Comparison of ENCODE assay signal across 13 cellular contexts in genomic region chr1:216055004-216055403, GRCh38.
A peak's percentile ranks its signal among the peaks of the same experiment; 100 is the strongest.
DNase-seq lines count a peak whose midpoint lies in the region; ATAC-seq and TF ChIP-seq lines count a peak whose summit lies in the region.
"Had no signal": no experiment of that assay in that cellular context is flagged by ENCODE, and none has a peak within 500 bp of the region (broad histone marks: within the 10 kb centered on the region; RNA-seq: fewer than 3 reads in every experiment).

No MANE protein-coding gene starts in this region.

- no peaks in the 10 kb centered on the region for H3K36me3 ChIP-seq in endocrine pancreas (ENCODE audit: control insufficient read depth, insufficient read depth, low read length)

- no peak for TF ChIP-seq CTCF in WTC11 (IDR thresholded peaks at IDR 0.05)

- POLR2A ChIA-PET in WTC11 (lab: Charles Lee) = no interaction called here

- CTCF ChIA-PET in WTC11 (lab: Charles Lee) = no interaction called here

- peak overlapping the region; percentile 14 for H3K9ac ChIP-seq in endocrine pancreas (ENCODE audit: control insufficient read depth, insufficient read depth, low read length)

- ATAC-seq in WTC11 = no peak
- ATAC-seq in HG02571 (IDR thresholded peaks at IDR 0.05; ENCODE audit: unreplicated experiment) = no peak
- ATAC-seq: HCT116 had no signal

- no peaks in the 10 kb centered on the region for H3K27me3 Mint-ChIP-seq in WTC11 (ENCODE audit: low read depth)
- H3K27me3 Mint-ChIP-seq: B cell; CD4-positive, alpha-beta T cell had no signal

- H3K4me1 Mint-ChIP-seq in WTC11 = peaks cover 25% of the 10 kb centered on the region
- H3K4me1 Mint-ChIP-seq: B cell had no signal

- H3K4me1 ChIP-seq in endocrine pancreas (ENCODE audit: control insufficient read depth, insufficient read depth, low read length) = peaks cover 8% of the 10 kb centered on the region

- DNase-seq in NCI-H524 (lab: John Stamatoyannopoulos, UW) (peak; percentile 11 to 43), NCI-H524 treated with DMSO at 0.1 percent for 48 hours (lab: John Stamatoyannopoulos, UW) (no peak), NCI-H69 (lab: John Stamatoyannopoulos, UW) (peak; percentile 85), WTC11 (ENCODE audit: low spot score) (no peak), NAMALWA (ENCODE audit: low spot score) (no peak)
- DNase-seq: C1 segment of cervical spinal cord; CD4-positive, alpha-beta T cell; DND-41; GDM1 had no signal

- H3K27ac Mint-ChIP-seq in WTC11 = peak overlapping the region; percentile 46; the same call in 1 of the 2 replicates
- H3K27ac Mint-ChIP-seq: B cell; CD4-positive, alpha-beta T cell had no signal

- H3K4me3 ChIP-seq in endocrine pancreas (ENCODE audit: control insufficient read depth, insufficient read depth, low read length) = peak overlapping the region; percentile 54

- H3K27me3 ChIP-seq in endocrine pancreas (ENCODE audit: control insufficient read depth, insufficient read depth, low read length) = no peaks in the 10 kb centered on the region

- H3K36me3 Mint-ChIP-seq in WTC11 = no peaks in the 10 kb centered on the region

- no peak overlapping the region for H3K4me3 Mint-ChIP-seq in WTC11
- H3K4me3 Mint-ChIP-seq: B cell; CD4-positive, alpha-beta T cell had no signal

- peaks cover 3% of the 10 kb centered on the region; the same call in 1 of the 2 replicates for H3K9me3 Mint-ChIP-seq in WTC11

- H3K9me3 ChIP-seq in endocrine pancreas (ENCODE audit: control insufficient read depth, low read length) = no peaks in the 10 kb centered on the region

TF ChIP-seq in WTC11, 78 proteins besides CTCF, POLR2A, EP300 and RAD21:
- TF ChIP-seq ZNF138 (CRISPR knock-in tag; conservative IDR thresholded peaks at IDR 0.05) (no peak), NFYB (CRISPR knock-in tag; conservative IDR thresholded peaks at IDR 0.05; ENCODE audit: low read depth) (no peak), ZNF317 (CRISPR knock-in tag; IDR thresholded peaks at IDR 0.05; ENCODE audit: borderline replicate concordance, low read depth) (no peak), FOXJ3 (CRISPR knock-in tag; IDR thresholded peaks at IDR 0.05; ENCODE audit: borderline replicate concordance) (no peak), ZNF263 (CRISPR knock-in tag; IDR thresholded peaks at IDR 0.05; ENCODE audit: low read depth) (no peak), RORB (CRISPR knock-in tag; IDR thresholded peaks at IDR 0.05) (no peak), EMX1 (CRISPR knock-in tag; IDR thresholded peaks at IDR 0.05) (no peak), NR1H2 (CRISPR knock-in tag; IDR thresholded peaks at IDR 0.05) (no peak), ELF4 (CRISPR knock-in tag; IDR thresholded peaks at IDR 0.05; ENCODE audit: low read depth) (no peak), JUN (CRISPR knock-in tag; IDR thresholded peaks at IDR 0.05) (no peak), ZSCAN18 (CRISPR knock-in tag; IDR thresholded peaks at IDR 0.05) (no peak), PRRX2 (CRISPR knock-in tag; IDR thresholded peaks at IDR 0.05) (no peak), TEAD4 (CRISPR knock-in tag; IDR thresholded peaks at IDR 0.05) (no peak), ESRRA (CRISPR knock-in tag; IDR thresholded peaks at IDR 0.05; ENCODE audit: borderline replicate concordance) (no peak), RELA (CRISPR knock-in tag; IDR thresholded peaks at IDR 0.05; ENCODE audit: borderline replicate concordance) (no peak), HMGXB4 (CRISPR knock-in tag; IDR thresholded peaks at IDR 0.05) (no peak)

Comparison
In these comparisons a context has a peak if more than half of its experiments do, and no peak if none do; other contexts are left out.
1. DNase-seq: peak in NCI-H524 (2 of 2) and NCI-H69 (single experiment); none in NCI-H524 treated with DMSO at 0.1 percent for 48 hours (single experiment), WTC11 (single experiment) and NAMALWA (single experiment).